ENCODE assay signal across 1 cellular context in the genomic region with DNA sequence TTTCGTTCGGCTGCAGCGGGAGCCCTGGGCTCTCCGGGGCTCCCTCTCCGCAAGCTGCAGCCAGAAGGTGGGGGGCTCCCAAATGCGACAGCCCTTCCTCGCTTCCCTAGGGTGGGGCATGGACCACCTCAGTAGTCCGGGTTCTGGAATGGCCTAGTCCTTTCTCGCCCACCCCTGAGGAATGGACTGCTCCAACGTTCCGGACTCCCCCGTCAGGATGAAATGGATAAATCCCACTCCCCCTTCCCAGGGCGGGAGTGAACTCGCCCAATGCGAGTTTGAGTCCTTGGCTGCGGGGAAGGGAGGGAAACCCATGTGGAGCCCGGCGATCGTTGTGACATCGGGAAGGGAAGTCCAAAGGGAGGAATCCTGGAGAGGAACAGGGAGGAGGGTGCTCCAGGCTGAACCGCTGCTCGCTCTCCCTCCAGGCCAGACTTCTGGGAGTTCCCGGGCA.
TF ChIP-seq lines count a peak whose summit lies in the region.

No MANE protein-coding gene starts in this region.

TF ChIP-seq in K562, 482 proteins besides CTCF, POLR2A, EP300 and RAD21 (continued from another document and continues in another):
- TF ChIP-seq, protein P1, sequence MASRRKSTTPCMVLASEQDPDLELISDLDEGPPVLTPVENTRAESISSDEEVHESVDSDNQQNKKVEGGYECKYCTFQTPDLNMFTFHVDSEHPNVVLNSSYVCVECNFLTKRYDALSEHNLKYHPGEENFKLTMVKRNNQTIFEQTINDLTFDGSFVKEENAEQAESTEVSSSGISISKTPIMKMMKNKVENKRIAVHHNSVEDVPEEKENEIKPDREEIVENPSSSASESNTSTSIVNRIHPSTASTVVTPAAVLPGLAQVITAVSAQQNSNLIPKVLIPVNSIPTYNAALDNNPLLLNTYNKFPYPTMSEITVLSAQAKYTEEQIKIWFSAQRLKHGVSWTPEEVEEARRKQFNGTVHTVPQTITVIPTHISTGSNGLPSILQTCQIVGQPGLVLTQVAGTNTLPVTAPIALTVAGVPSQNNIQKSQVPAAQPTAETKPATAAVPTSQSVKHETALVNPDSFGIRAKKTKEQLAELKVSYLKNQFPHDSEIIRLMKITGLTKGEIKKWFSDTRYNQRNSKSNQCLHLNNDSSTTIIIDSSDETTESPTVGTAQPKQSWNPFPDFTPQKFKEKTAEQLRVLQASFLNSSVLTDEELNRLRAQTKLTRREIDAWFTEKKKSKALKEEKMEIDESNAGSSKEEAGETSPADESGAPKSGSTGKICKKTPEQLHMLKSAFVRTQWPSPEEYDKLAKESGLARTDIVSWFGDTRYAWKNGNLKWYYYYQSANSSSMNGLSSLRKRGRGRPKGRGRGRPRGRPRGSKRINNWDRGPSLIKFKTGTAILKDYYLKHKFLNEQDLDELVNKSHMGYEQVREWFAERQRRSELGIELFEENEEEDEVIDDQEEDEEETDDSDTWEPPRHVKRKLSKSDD (conservative IDR thresholded peaks at IDR 0.05; ENCODE audit: low read length): no peak
- no peak for TF ChIP-seq HEY1 (CRISPR knock-in tag; IDR thresholded peaks at IDR 0.05; ENCODE audit: borderline replicate concordance)
- TF ChIP-seq, protein P2, sequence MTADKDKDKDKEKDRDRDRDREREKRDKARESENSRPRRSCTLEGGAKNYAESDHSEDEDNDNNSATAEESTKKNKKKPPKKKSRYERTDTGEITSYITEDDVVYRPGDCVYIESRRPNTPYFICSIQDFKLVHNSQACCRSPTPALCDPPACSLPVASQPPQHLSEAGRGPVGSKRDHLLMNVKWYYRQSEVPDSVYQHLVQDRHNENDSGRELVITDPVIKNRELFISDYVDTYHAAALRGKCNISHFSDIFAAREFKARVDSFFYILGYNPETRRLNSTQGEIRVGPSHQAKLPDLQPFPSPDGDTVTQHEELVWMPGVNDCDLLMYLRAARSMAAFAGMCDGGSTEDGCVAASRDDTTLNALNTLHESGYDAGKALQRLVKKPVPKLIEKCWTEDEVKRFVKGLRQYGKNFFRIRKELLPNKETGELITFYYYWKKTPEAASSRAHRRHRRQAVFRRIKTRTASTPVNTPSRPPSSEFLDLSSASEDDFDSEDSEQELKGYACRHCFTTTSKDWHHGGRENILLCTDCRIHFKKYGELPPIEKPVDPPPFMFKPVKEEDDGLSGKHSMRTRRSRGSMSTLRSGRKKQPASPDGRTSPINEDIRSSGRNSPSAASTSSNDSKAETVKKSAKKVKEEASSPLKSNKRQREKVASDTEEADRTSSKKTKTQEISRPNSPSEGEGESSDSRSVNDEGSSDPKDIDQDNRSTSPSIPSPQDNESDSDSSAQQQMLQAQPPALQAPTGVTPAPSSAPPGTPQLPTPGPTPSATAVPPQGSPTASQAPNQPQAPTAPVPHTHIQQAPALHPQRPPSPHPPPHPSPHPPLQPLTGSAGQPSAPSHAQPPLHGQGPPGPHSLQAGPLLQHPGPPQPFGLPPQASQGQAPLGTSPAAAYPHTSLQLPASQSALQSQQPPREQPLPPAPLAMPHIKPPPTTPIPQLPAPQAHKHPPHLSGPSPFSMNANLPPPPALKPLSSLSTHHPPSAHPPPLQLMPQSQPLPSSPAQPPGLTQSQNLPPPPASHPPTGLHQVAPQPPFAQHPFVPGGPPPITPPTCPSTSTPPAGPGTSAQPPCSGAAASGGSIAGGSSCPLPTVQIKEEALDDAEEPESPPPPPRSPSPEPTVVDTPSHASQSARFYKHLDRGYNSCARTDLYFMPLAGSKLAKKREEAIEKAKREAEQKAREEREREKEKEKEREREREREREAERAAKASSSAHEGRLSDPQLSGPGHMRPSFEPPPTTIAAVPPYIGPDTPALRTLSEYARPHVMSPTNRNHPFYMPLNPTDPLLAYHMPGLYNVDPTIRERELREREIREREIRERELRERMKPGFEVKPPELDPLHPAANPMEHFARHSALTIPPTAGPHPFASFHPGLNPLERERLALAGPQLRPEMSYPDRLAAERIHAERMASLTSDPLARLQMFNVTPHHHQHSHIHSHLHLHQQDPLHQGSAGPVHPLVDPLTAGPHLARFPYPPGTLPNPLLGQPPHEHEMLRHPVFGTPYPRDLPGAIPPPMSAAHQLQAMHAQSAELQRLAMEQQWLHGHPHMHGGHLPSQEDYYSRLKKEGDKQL (CRISPR knock-in tag; IDR thresholded peaks at IDR 0.05; ENCODE audit: borderline replicate concordance): no peak
- no peak for TF ChIP-seq HSF4 (CRISPR knock-in tag; IDR thresholded peaks at IDR 0.05; ENCODE audit: borderline replicate concordance)
- TF ChIP-seq, protein P3, sequence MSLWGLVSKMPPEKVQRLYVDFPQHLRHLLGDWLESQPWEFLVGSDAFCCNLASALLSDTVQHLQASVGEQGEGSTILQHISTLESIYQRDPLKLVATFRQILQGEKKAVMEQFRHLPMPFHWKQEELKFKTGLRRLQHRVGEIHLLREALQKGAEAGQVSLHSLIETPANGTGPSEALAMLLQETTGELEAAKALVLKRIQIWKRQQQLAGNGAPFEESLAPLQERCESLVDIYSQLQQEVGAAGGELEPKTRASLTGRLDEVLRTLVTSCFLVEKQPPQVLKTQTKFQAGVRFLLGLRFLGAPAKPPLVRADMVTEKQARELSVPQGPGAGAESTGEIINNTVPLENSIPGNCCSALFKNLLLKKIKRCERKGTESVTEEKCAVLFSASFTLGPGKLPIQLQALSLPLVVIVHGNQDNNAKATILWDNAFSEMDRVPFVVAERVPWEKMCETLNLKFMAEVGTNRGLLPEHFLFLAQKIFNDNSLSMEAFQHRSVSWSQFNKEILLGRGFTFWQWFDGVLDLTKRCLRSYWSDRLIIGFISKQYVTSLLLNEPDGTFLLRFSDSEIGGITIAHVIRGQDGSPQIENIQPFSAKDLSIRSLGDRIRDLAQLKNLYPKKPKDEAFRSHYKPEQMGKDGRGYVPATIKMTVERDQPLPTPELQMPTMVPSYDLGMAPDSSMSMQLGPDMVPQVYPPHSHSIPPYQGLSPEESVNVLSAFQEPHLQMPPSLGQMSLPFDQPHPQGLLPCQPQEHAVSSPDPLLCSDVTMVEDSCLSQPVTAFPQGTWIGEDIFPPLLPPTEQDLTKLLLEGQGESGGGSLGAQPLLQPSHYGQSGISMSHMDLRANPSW (CRISPR knock-in tag; IDR thresholded peaks at IDR 0.05): no peak
- TF ChIP-seq MAZ (CRISPR knock-in tag; conservative IDR thresholded peaks at IDR 0.05 in 1 of 2, IDR thresholded peaks at IDR 0.05 in 1 of 2): 0 out of 4 replicates have a peak, but pooled peaks of 1 of the 2 experiments have one; percentile 11
- TF ChIP-seq TEAD4 (IDR thresholded peaks at IDR 0.05; ENCODE audit: low read length): peak; percentile 4; the same call in 1 of the 2 replicates
- TF ChIP-seq TEAD4 (CRISPR knock-in tag; IDR thresholded peaks at IDR 0.05; ENCODE audit: borderline replicate concordance): no peak
- TF ChIP-seq ZNF695 (CRISPR knock-in tag; IDR thresholded peaks at IDR 0.05): no peak
- TF ChIP-seq HMG20B (CRISPR knock-in tag; IDR thresholded peaks at IDR 0.05): no peak
- peak; percentile 66 for TF ChIP-seq ASH1L (IDR thresholded peaks at IDR 0.05; ENCODE audit: borderline replicate concordance, low read depth, partially characterized antibody)
- TF ChIP-seq LCOR (CRISPR knock-in tag; IDR thresholded peaks at IDR 0.05): no peak
- TF ChIP-seq ZNF253 (CRISPR knock-in tag; conservative IDR thresholded peaks at IDR 0.05): no peak
- TF ChIP-seq, protein P4, sequence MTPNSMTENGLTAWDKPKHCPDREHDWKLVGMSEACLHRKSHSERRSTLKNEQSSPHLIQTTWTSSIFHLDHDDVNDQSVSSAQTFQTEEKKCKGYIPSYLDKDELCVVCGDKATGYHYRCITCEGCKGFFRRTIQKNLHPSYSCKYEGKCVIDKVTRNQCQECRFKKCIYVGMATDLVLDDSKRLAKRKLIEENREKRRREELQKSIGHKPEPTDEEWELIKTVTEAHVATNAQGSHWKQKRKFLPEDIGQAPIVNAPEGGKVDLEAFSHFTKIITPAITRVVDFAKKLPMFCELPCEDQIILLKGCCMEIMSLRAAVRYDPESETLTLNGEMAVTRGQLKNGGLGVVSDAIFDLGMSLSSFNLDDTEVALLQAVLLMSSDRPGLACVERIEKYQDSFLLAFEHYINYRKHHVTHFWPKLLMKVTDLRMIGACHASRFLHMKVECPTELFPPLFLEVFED (CRISPR knock-in tag; conservative IDR thresholded peaks at IDR 0.05): no peak
- no peak for TF ChIP-seq KDM2B (CRISPR knock-in tag; IDR thresholded peaks at IDR 0.05)
- no peak for TF ChIP-seq HNRNPUL1 (IDR thresholded peaks at IDR 0.05; ENCODE audit: low read length)
- TF ChIP-seq NR4A1 (CRISPR knock-in tag; IDR thresholded peaks at IDR 0.05): 0 out of 2 replicates have a peak, but pooled peaks have one; percentile 67
- no peak for TF ChIP-seq NR4A1 (tag; IDR thresholded peaks at IDR 0.05)
- no peak for TF ChIP-seq NFIX (CRISPR knock-in tag; IDR thresholded peaks at IDR 0.05; ENCODE audit: low read depth)
- peak; percentile 98 for TF ChIP-seq ATF7 (IDR thresholded peaks at IDR 0.05)
- 0 out of 2 replicates have a peak, but pooled peaks have one; percentile 15 for TF ChIP-seq KAT7 (CRISPR knock-in tag; IDR thresholded peaks at IDR 0.05; ENCODE audit: borderline replicate concordance)
- TF ChIP-seq MIER1 (IDR thresholded peaks at IDR 0.05; ENCODE audit: low read depth): no peak
- peak; percentile 93 for TF ChIP-seq BHLHE40 (IDR thresholded peaks at IDR 0.05; ENCODE audit: low read length)
- TF ChIP-seq PURB (CRISPR knock-in tag; IDR thresholded peaks at IDR 0.05; ENCODE audit: low read depth): no peak
- no peak for TF ChIP-seq NBN (IDR thresholded peaks at IDR 0.05; ENCODE audit: low read depth)
- no peak; the same call in 1 of the 2 replicates for TF ChIP-seq SUPT5H (IDR thresholded peaks at IDR 0.05)
- TF ChIP-seq ZNF175 (CRISPR knock-in tag; IDR thresholded peaks at IDR 0.05; ENCODE audit: low read depth): no peak
- TF ChIP-seq ZNF165 (CRISPR knock-in tag; IDR thresholded peaks at IDR 0.05; ENCODE audit: borderline replicate concordance): no peak
- TF ChIP-seq ZNF764 (CRISPR knock-in tag; IDR thresholded peaks at IDR 0.05; ENCODE audit: low read depth): peak; percentile 55; the same call in 1 of the 2 replicates
- TF ChIP-seq, protein P5, sequence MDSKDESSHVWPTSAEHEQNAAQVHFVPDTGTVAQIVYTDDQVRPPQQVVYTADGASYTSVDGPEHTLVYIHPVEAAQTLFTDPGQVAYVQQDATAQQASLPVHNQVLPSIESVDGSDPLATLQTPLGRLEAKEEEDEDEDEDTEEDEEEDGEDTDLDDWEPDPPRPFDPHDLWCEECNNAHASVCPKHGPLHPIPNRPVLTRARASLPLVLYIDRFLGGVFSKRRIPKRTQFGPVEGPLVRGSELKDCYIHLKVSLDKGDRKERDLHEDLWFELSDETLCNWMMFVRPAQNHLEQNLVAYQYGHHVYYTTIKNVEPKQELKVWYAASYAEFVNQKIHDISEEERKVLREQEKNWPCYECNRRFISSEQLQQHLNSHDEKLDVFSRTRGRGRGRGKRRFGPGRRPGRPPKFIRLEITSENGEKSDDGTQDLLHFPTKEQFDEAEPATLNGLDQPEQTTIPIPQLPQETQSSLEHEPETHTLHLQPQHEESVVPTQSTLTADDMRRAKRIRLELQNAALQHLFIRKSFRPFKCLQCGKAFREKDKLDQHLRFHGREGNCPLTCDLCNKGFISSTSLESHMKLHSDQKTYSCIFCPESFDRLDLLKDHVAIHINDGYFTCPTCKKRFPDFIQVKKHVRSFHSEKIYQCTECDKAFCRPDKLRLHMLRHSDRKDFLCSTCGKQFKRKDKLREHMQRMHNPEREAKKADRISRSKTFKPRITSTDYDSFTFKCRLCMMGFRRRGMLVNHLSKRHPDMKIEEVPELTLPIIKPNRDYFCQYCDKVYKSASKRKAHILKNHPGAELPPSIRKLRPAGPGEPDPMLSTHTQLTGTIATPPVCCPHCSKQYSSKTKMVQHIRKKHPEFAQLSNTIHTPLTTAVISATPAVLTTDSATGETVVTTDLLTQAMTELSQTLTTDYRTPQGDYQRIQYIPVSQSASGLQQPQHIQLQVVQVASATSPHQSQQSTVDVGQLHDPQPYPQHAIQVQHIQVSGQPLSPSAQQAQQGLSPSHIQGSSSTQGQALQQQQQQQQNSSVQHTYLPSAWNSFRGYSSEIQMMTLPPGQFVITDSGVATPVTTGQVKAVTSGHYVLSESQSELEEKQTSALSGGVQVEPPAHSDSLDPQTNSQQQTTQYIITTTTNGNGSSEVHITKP (IDR thresholded peaks at IDR 0.05; ENCODE audit: partially characterized antibody): peak; percentile 99
- TF ChIP-seq, protein P6, sequence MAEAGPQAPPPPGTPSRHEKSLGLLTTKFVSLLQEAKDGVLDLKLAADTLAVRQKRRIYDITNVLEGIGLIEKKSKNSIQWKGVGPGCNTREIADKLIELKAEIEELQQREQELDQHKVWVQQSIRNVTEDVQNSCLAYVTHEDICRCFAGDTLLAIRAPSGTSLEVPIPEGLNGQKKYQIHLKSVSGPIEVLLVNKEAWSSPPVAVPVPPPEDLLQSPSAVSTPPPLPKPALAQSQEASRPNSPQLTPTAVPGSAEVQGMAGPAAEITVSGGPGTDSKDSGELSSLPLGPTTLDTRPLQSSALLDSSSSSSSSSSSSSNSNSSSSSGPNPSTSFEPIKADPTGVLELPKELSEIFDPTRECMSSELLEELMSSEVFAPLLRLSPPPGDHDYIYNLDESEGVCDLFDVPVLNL (CRISPR knock-in tag; IDR thresholded peaks at IDR 0.05; ENCODE audit: low read depth): no peak; the same call in 1 of the 2 replicates
- TF ChIP-seq CREM (IDR thresholded peaks at IDR 0.05; ENCODE audit: low read depth): no peak
- TF ChIP-seq, protein P7, sequence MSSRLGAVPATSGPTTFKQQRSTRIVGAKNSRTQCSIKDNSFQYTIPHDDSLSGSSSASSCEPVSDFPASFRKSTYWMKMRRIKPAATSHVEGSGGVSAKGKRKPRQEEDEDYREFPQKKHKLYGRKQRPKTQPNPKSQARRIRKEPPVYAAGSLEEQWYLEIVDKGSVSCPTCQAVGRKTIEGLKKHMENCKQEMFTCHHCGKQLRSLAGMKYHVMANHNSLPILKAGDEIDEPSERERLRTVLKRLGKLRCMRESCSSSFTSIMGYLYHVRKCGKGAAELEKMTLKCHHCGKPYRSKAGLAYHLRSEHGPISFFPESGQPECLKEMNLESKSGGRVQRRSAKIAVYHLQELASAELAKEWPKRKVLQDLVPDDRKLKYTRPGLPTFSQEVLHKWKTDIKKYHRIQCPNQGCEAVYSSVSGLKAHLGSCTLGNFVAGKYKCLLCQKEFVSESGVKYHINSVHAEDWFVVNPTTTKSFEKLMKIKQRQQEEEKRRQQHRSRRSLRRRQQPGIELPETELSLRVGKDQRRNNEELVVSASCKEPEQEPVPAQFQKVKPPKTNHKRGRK (tag; IDR thresholded peaks at IDR 0.05): no peak
- no peak for TF ChIP-seq HNRNPK (IDR thresholded peaks at IDR 0.05; ENCODE audit: low read depth, low read length, poor library complexity, severe bottlenecking)
